ENCODE assay signal across 1 cellular context in the genomic region with DNA sequence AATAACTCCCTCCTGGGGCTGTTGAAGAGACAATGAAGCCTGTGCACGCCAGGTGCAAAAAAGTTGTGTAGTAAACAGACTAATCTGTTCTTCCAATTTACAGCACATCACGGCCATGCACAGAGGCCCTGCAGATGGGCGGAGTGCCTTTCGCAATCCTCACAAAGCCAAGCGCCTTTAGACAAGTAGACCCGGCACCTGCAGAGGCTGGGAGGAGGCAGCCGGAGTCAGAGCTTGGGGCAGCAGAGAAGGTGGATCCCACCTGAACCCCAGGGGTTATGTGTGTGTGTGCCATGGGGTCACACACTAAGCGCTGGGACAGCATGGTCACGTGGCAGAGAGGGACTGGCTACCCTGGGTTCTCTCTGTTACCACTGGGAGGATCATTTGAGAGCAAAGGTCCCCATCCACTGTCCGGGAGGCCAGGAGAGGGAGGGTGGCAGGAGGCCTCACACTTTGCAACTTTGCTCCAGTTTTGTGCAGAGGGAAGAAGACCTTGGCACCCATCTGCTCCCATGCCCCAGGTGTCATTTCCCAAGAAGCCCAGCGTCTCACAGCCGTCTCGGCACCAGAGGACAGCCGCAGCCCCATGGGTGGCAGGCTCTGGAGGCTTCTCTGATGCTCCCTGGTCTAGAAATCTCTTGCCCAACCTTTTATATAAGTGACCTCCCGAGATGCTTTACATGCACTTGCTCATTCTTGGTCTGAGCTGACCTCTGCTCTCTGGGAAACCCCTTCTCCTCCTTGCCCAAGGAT.
TF ChIP-seq lines count a peak whose summit lies in the region.

No MANE protein-coding gene starts in this region.

TF ChIP-seq in HepG2, 621 proteins besides CTCF, POLR2A, EP300 and RAD21 (continued from another document and continues in another):
- TF ChIP-seq, protein P1, sequence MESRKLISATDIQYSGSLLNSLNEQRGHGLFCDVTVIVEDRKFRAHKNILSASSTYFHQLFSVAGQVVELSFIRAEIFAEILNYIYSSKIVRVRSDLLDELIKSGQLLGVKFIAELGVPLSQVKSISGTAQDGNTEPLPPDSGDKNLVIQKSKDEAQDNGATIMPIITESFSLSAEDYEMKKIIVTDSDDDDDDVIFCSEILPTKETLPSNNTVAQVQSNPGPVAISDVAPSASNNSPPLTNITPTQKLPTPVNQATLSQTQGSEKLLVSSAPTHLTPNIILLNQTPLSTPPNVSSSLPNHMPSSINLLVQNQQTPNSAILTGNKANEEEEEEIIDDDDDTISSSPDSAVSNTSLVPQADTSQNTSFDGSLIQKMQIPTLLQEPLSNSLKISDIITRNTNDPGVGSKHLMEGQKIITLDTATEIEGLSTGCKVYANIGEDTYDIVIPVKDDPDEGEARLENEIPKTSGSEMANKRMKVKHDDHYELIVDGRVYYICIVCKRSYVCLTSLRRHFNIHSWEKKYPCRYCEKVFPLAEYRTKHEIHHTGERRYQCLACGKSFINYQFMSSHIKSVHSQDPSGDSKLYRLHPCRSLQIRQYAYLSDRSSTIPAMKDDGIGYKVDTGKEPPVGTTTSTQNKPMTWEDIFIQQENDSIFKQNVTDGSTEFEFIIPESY (CRISPR knock-in tag; IDR thresholded peaks at IDR 0.05): 0 out of 2 replicates have a peak, but pooled peaks have one; percentile 18
- TF ChIP-seq ZNF549 (CRISPR knock-in tag; IDR thresholded peaks at IDR 0.05) (no peak), UBTF (CRISPR knock-in tag; IDR thresholded peaks at IDR 0.05) (peak; percentile 28; the same call in 1 of the 2 replicates), YEATS4 (CRISPR knock-in tag; IDR thresholded peaks at IDR 0.05; ENCODE audit: borderline replicate concordance) (0 out of 2 replicates have a peak, but pooled peaks have one; percentile 38), ZNF503 (CRISPR knock-in tag; IDR thresholded peaks at IDR 0.05) (no peak), RCOR2 (CRISPR knock-in tag; IDR thresholded peaks at IDR 0.05) (0 out of 2 replicates have a peak, but pooled peaks have one; percentile 18), ZFP1 (CRISPR knock-in tag; IDR thresholded peaks at IDR 0.05) (0 out of 2 replicates have a peak, but pooled peaks have one; percentile 16), ZNF576 (CRISPR knock-in tag; IDR thresholded peaks at IDR 0.05) (no peak), MTF1 (CRISPR knock-in tag; IDR thresholded peaks at IDR 0.05) (no peak), ZNF337 (CRISPR knock-in tag; IDR thresholded peaks at IDR 0.05; ENCODE audit: borderline replicate concordance, low read depth) (no peak), ZNF577 (CRISPR knock-in tag; IDR thresholded peaks at IDR 0.05; ENCODE audit: borderline replicate concordance, low read depth) (no peak), HNRNPH1 (optimal IDR thresholded peaks at IDR 0.05; ENCODE audit: low read depth, low read length) (no peak), ZNF891 (CRISPR knock-in tag; IDR thresholded peaks at IDR 0.05) (no peak), TCF7 (IDR thresholded peaks at IDR 0.05; ENCODE audit: low read depth) (no peak), MAZ (IDR thresholded peaks at IDR 0.05; ENCODE audit: borderline replicate concordance, low read depth, low read length) (no peak), MAZ (CRISPR knock-in tag; IDR thresholded peaks at IDR 0.05; ENCODE audit: low read depth) (no peak), ZFX (CRISPR knock-in tag; IDR thresholded peaks at IDR 0.05; ENCODE audit: low read depth) (peak; percentile 46; the same call in 1 of the 2 replicates), ZNF720 (CRISPR knock-in tag; IDR thresholded peaks at IDR 0.05) (no peak), ZNF713 (CRISPR knock-in tag; IDR thresholded peaks at IDR 0.05) (no peak), NFKBIZ (CRISPR knock-in tag; IDR thresholded peaks at IDR 0.05) (no peak), ZNF496 (CRISPR knock-in tag; IDR thresholded peaks at IDR 0.05; ENCODE audit: insufficient replicate concordance) (no peak), PHB2 (IDR thresholded peaks at IDR 0.05; ENCODE audit: partially characterized antibody) (no peak), ZMYM3 (CRISPR knock-in tag; IDR thresholded peaks at IDR 0.05) (no peak), MEIS2 (CRISPR knock-in tag; IDR thresholded peaks at IDR 0.05) (no peak), HINFP (CRISPR knock-in tag; IDR thresholded peaks at IDR 0.05; ENCODE audit: low read depth) (no peak), FOXA1 (IDR thresholded peaks at IDR 0.05) (no peak), FOXA1 (CRISPR knock-in tag; IDR thresholded peaks at IDR 0.05) (no peak), ATF7 (IDR thresholded peaks at IDR 0.05) (no peak), ATF7 (CRISPR knock-in tag; IDR thresholded peaks at IDR 0.05) (no peak), RARG (CRISPR knock-in tag; IDR thresholded peaks at IDR 0.05; ENCODE audit: low read depth) (no peak), MED8 (CRISPR knock-in tag; IDR thresholded peaks at IDR 0.05; ENCODE audit: insufficient replicate concordance) (no peak), BHLHE40 (IDR thresholded peaks at IDR 0.05; ENCODE audit: low read length) (no peak), CEBPB (IDR thresholded peaks at IDR 0.05; ENCODE audit: borderline replicate concordance, low read depth, low read length) (peak; percentile 89), MXI1 (IDR thresholded peaks at IDR 0.05; ENCODE audit: borderline replicate concordance, low read depth, low read length) (no peak), RXRA (CRISPR knock-in tag; IDR thresholded peaks at IDR 0.05) (0 out of 2 replicates have a peak, but pooled peaks have one; percentile 42)
- TF ChIP-seq, protein P2, sequence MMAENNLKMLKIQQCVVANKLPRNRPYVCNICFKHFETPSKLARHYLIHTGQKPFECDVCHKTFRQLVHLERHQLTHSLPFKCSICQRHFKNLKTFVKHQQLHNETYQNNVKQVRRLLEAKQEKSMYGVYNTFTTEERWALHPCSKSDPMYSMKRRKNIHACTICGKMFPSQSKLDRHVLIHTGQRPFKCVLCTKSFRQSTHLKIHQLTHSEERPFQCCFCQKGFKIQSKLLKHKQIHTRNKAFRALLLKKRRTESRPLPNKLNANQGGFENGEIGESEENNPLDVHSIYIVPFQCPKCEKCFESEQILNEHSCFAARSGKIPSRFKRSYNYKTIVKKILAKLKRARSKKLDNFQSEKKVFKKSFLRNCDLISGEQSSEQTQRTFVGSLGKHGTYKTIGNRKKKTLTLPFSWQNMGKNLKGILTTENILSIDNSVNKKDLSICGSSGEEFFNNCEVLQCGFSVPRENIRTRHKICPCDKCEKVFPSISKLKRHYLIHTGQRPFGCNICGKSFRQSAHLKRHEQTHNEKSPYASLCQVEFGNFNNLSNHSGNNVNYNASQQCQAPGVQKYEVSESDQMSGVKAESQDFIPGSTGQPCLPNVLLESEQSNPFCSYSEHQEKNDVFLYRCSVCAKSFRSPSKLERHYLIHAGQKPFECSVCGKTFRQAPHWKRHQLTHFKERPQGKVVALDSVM (CRISPR knock-in tag; IDR thresholded peaks at IDR 0.05): peak; percentile 75
- TF ChIP-seq, protein P3, sequence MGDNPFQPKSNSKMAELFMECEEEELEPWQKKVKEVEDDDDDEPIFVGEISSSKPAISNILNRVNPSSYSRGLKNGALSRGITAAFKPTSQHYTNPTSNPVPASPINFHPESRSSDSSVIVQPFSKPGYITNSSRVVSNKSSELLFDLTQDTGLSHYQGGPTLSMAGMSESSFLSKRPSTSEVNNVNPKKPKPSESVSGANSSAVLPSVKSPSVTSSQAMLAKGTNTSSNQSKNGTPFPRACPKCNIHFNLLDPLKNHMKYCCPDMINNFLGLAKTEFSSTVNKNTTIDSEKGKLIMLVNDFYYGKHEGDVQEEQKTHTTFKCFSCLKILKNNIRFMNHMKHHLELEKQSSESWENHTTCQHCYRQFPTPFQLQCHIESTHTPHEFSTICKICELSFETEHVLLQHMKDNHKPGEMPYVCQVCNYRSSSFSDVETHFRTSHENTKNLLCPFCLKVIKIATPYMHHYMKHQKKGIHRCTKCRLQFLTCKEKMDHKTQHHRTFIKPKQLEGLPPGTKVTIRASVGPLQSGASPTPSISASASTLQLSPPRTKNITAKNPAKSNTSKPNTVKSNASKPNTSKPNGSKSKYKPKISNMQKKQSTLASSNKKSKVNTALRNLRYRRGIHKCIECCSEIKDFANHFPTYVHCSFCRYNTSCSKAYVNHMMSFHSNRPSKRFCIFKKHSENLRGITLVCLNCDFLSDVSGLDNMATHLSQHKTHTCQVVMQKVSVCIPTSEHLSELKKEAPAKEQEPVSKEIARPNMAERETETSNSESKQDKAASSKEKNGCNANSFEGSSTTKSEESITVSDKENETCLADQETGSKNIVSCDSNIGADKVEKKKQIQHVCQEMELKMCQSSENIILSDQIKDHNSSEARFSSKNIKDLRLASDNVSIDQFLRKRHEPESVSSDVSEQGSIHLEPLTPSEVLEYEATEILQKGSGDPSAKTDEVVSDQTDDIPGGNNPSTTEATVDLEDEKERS (CRISPR knock-in tag; IDR thresholded peaks at IDR 0.05): no peak
- TF ChIP-seq, protein P4, sequence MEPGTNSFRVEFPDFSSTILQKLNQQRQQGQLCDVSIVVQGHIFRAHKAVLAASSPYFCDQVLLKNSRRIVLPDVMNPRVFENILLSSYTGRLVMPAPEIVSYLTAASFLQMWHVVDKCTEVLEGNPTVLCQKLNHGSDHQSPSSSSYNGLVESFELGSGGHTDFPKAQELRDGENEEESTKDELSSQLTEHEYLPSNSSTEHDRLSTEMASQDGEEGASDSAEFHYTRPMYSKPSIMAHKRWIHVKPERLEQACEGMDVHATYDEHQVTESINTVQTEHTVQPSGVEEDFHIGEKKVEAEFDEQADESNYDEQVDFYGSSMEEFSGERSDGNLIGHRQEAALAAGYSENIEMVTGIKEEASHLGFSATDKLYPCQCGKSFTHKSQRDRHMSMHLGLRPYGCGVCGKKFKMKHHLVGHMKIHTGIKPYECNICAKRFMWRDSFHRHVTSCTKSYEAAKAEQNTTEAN (CRISPR knock-in tag; conservative IDR thresholded peaks at IDR 0.05): 0 out of 2 replicates have a peak, but pooled peaks have one; percentile 23
- TF ChIP-seq, protein P5, sequence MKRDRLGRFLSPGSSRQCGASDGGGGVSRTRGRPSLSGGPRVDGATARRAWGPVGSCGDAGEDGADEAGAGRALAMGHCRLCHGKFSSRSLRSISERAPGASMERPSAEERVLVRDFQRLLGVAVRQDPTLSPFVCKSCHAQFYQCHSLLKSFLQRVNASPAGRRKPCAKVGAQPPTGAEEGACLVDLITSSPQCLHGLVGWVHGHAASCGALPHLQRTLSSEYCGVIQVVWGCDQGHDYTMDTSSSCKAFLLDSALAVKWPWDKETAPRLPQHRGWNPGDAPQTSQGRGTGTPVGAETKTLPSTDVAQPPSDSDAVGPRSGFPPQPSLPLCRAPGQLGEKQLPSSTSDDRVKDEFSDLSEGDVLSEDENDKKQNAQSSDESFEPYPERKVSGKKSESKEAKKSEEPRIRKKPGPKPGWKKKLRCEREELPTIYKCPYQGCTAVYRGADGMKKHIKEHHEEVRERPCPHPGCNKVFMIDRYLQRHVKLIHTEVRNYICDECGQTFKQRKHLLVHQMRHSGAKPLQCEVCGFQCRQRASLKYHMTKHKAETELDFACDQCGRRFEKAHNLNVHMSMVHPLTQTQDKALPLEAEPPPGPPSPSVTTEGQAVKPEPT (CRISPR knock-in tag; IDR thresholded peaks at IDR 0.05; ENCODE audit: low read depth): no peak
- TF ChIP-seq, protein P6, sequence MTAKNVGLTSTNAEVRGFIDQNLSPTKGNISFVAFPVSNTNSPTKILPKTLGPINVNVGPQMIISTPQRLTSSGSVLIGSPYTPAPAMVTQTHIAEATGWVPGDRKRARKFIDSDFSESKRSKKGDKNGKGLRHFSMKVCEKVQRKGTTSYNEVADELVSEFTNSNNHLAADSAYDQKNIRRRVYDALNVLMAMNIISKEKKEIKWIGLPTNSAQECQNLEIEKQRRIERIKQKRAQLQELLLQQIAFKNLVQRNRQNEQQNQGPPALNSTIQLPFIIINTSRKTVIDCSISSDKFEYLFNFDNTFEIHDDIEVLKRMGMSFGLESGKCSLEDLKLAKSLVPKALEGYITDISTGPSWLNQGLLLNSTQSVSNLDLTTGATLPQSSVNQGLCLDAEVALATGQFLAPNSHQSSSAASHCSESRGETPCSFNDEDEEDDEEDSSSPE (CRISPR knock-in tag; IDR thresholded peaks at IDR 0.05): no peak
